ENCODE assay signal across 2 cellular contexts in the genomic region with DNA sequence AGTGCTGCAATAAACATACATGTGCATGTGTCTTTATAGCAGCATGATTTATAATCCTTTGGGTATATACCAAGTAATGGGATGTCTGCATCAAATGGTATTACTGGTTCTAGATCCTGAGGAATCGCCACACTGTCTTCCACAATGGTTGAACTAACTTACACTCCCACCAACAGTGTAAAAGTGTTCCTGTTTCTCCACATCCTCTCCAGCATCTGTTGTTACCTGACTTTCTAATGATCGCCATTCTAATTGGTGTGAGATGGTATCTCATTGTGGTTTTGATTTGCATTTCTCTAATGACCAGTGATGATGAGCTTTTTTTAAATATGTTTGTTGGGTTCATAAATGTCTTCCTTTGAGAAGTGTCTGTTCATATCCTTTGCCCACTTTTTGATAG. TPM values are rescaled to one million over a fixed set of nuclear protein-coding genes. Genes with fewer than 3 reads are reported as not detected.
A peak's percentile ranks its signal among the peaks of the same experiment; 100 is the strongest.
DNase-seq lines count a peak whose midpoint lies in the region; ATAC-seq, FAIRE-seq and TF ChIP-seq lines count a peak whose summit lies in the region.
"Not testable (repeated sequence)": the region's sequence is repeated elsewhere in the genome, so short reads cannot be mapped to it uniquely, and the experiment has no call there.

No MANE protein-coding gene starts in this region.

- not testable (repeated sequence) for FAIRE-seq in K562 (lab: Jason Lieb, UNC)

- not testable (repeated sequence) for TF ChIP-seq POLR2A in K562 (conservative IDR thresholded peaks at IDR 0.05)

- POLR2A ChIA-PET in HEK293 (lab: Yijun Ruan, JAX); K562 (lab: Yijun Ruan, JAX): not testable (repeated sequence)

- CTCF ChIA-PET in HEK293 (lab: Yijun Ruan, JAX); K562 (lab: Yijun Ruan, JAX; ENCODE audit: low intra/inter-chr PET ratio): not testable (repeated sequence)

- not testable (repeated sequence) for H3K36me3 ChIP-seq in HEK293 (ENCODE audit: control insufficient read depth in 2 of 2, insufficient read depth in 1 of 2, low read length in 2 of 2); K562 (ENCODE audit: control insufficient read depth, insufficient read depth, low read length)

- H3K27me3 ChIP-seq in K562 (ENCODE audit: control insufficient read depth in 2 of 2, insufficient read depth in 2 of 2, low read length in 2 of 2): not testable (repeated sequence)

- H3K4me3 ChIP-seq in HEK293 (ENCODE audit: low read depth, low read length); K562: not testable (repeated sequence)

- not testable (repeated sequence) for H3K4me1 ChIP-seq in HEK293 (ENCODE audit: control insufficient read depth, insufficient read depth, low read length); K562 (replicated peaks in 1 of 2; ENCODE audit: control insufficient read depth in 2 of 2, insufficient read depth in 2 of 2, low read length in 2 of 2)

- H3K9me1 ChIP-seq in K562 (ENCODE audit: control insufficient read depth, insufficient read depth, low read length): not testable (repeated sequence)

- in situ Hi-C loops in K562 (cut with MboI): not testable (repeated sequence)

- not testable (repeated sequence) for TF ChIP-seq CTCF in HEK293 (tag by site-specific recombination; IDR thresholded peaks at IDR 0.05); K562 (IDR thresholded peaks at IDR 0.05 in 2 of 3, conservative IDR thresholded peaks at IDR 0.05 in 1 of 3; ENCODE audit: insufficient read depth in 2 of 3, low read depth in 1 of 3, low read length in 3 of 3)

- not testable (repeated sequence) for H2AFZ ChIP-seq in K562 (ENCODE audit: low read depth, low read length)

- not testable (repeated sequence) for H3K9ac ChIP-seq in K562 (ENCODE audit: insufficient read depth in 1 of 2, low read depth in 2 of 2, low read length in 2 of 2)

- 44% methylated on average over 2 of the region's 2 CpGs for WGBS in K562 (ENCODE audit: insufficient coverage, low coverage, missing lambda C conversion rate)

- not testable (repeated sequence) for ATAC-seq in K562

- H3K4me2 ChIP-seq in K562 (ENCODE audit: insufficient read depth, low read length): not testable (repeated sequence)

- not testable (repeated sequence) for DNase-seq in K562 (ENCODE audit: extremely low read depth in 1 of 4, low spot score in 3 of 4)

- not testable (repeated sequence) for H3K27ac ChIP-seq in HEK293 (ENCODE audit: extremely low read depth, low read depth, low read length); K562 (ENCODE audit: extremely low read depth, low read depth, low read length)

- not testable (repeated sequence) for TF ChIP-seq RAD21 in K562 (CRISPR knock-in tag; conservative IDR thresholded peaks at IDR 0.05 in 1 of 2, IDR thresholded peaks at IDR 0.05 in 1 of 2)

- H4K20me1 ChIP-seq in K562 (replicated peaks; ENCODE audit: control insufficient read depth, insufficient read depth, low read length): not testable (repeated sequence)

- not testable (repeated sequence) for H3K9me3 ChIP-seq in HEK293 (ENCODE audit: control insufficient read depth, insufficient read depth, low read depth, low read length); K562 (replicated peaks; ENCODE audit: control insufficient read depth, insufficient read depth, low read depth, low read length)

- H3K79me2 ChIP-seq in K562 (ENCODE audit: control insufficient read depth, insufficient read depth, low read length): not testable (repeated sequence)

- intact Hi-C loops in K562 (cut with micrococcal nuclease): not testable (repeated sequence)

- not testable (repeated sequence) for TF ChIP-seq EP300 in K562 (IDR thresholded peaks at IDR 0.05; ENCODE audit: low read length)

- BruUV-seq in K562 (replicated peaks; lab: Mats Ljungman, UMichigan): not testable (repeated sequence)

TF ChIP-seq in HEK293, 187 proteins besides CTCF, POLR2A, EP300 and RAD21:
- peak; percentile 85; the same call in 1 of the 2 replicates for TF ChIP-seq ZNF184 (tag by site-specific recombination; IDR thresholded peaks at IDR 0.05)
TF ChIP-seq in HEK293: peak in this region for 1; not testable (repeated sequence) for 186.

TF ChIP-seq in K562, 482 proteins besides CTCF, POLR2A, EP300 and RAD21:
- TF ChIP-seq ZNF184 (CRISPR knock-in tag; IDR thresholded peaks at IDR 0.05): peak; percentile 92

RNA-seq across cellular contexts. Expression of a gene that starts 38.3 kb away (rescaled TPM):
- total RNA-seq in K562 (2011; cell fraction: chromatin; rRNA removed; ENCODE audit: low replicate concordance): 21.5 and 58.2 TPM in 2 replicates
- 14.8 and 18.0 TPM in 2 replicates for total RNA-seq in K562 (2011; cell fraction: nucleolus; rRNA removed)
- 31.5 and 58.2 TPM in 2 replicates for total RNA-seq in K562 (2011; cell fraction: nucleoplasm; rRNA removed)
- total RNA-seq in K562 (2014; rRNA removed) (31.8 and 42.0 TPM in 2 replicates), K562 (2014; rRNA removed; fragmentation: Illumina TruSeq; extraction: Trizol) (68.8 and 70.8 TPM in 2 replicates), K562 (2015; rRNA removed; fragmentation: Illumina TruSeq; extraction: Trizol) (57.0 and 64.4 TPM in 2 replicates), K562 (2021) (70.4 and 70.6 TPM in 2 replicates)
- polyA plus RNA-seq in K562 (2011; rRNA removed) (56.1 and 74.5 TPM in 2 replicates), K562 (2014; fragmentation: Illumina TruSeq; extraction: Trizol) (109 and 143 TPM in 2 replicates), K562 (2014; fragmentation: Nextera tagmentation; extraction: Ambion mirVana) (10 to 100 TPM; 33.5 to 48.8 TPM), K562 (2014; rRNA removed) (57.8 and 67.7 TPM in 2 replicates)
- polyA plus RNA-seq in K562 (2011; cell fraction: cytosol; rRNA removed): 86.2 and 92.5 TPM in 2 replicates
- polyA plus RNA-seq in K562 (2011; cell fraction: nucleus; rRNA removed): 61.3 and 65.4 TPM in 2 replicates
- polyA plus RNA-seq in K562 (2012): 65.7 and 94.7 TPM in 2 replicates
- polyA minus RNA-seq in K562 (2011; rRNA and poly(A)+ RNA removed): 35.1 and 44.4 TPM in 2 replicates
- polyA minus RNA-seq in K562 (2011; cell fraction: cytosol; rRNA and poly(A)+ RNA removed): 28.4 and 31.9 TPM in 2 replicates
- 34.5 and 59.3 TPM in 2 replicates for polyA minus RNA-seq in K562 (2011; cell fraction: nucleus; rRNA and poly(A)+ RNA removed)
